8 cellular contexts compared by ENCODE assay signal in genomic region chr11:63766501-63767270, GRCh38. TPM values are rescaled to one million over a fixed set of nuclear protein-coding genes. Genes with fewer than 3 reads are reported as not detected.
DNase-seq lines count a peak whose midpoint lies in the region; ATAC-seq, FAIRE-seq and TF ChIP-seq lines count a peak whose summit lies in the region.

No MANE protein-coding gene starts in this region.

- no peak overlapping the region for H4K91ac ChIP-seq in H1 (replicated peaks; ENCODE audit: insufficient read length, low read length)

- H2BK5ac ChIP-seq in H1 (ENCODE audit: low read depth, low read length) = peak overlapping the region; percentile 44; the same call in 1 of the 2 replicates

- H3K36me3 ChIP-seq in OCI-LY3 (replicated peaks; ENCODE audit: low read depth, low read length) = no peaks in the 10 kb centered on the region
- H3K36me3 ChIP-seq in H1 (ENCODE audit: control insufficient read depth in 2 of 4, insufficient read depth in 4 of 4, low read length in 3 of 4) = peaks cover 0 to 7% (median 0%) of the 10 kb centered on the region in 4 experiments; a peak in 2 of 8 replicates
- H3K36me3 ChIP-seq in osteoblast (ENCODE audit: insufficient read depth, low read length) = no peaks in the 10 kb centered on the region

- H3K4me1 ChIP-seq in OCI-LY3 (ENCODE audit: low read length) (peaks cover 15% of the 10 kb centered on the region), H1 (replicated peaks in 1 of 4; ENCODE audit: control insufficient read depth in 3 of 4, insufficient read depth in 4 of 4, low read length in 3 of 4) (peaks cover 5 to 33% (median 26%) of the 10 kb centered on the region in 4 experiments), osteoblast (ENCODE audit: insufficient read depth, low read length) (peaks cover 4% of the 10 kb centered on the region)

- no peak overlapping the region for H2BK20ac ChIP-seq in H1 (ENCODE audit: low read length)

- H2BK12ac ChIP-seq in H1 (ENCODE audit: low read depth, low read length) = no peak overlapping the region

- no peak for TF ChIP-seq CTCF in CD4-positive, alpha-beta T cell (IDR thresholded peaks at IDR 0.05)
- no peak for TF ChIP-seq CTCF in OCI-LY3 (IDR thresholded peaks at IDR 0.05; ENCODE audit: low read depth, low read length)
- TF ChIP-seq CTCF in H1 (IDR thresholded peaks at IDR 0.05; ENCODE audit: control extremely low read depth in 1 of 3, insufficient read depth in 1 of 3, low read depth in 1 of 3, low read length in 3 of 3) = no peak
- TF ChIP-seq CTCF in osteoblast (IDR thresholded peaks at IDR 0.05; ENCODE audit: extremely low read depth, low read depth, low read length) = no peak

- POLR2A ChIA-PET in CD4-positive, alpha-beta T cell (lab: Charles Lee) = interaction anchor here (0.6 to 1.5 kb wide), 2 partner anchors 35 to 419 kb away, joined by 3 to 4 read pairs; partner anchors contain the start of gene STIP1
- POLR2A ChIA-PET in H1 (lab: Charles Lee; ENCODE audit: partially characterized antibody) = interaction anchor here (0.9 to 6.8 kb wide), 19 partner anchors 12 to 206 kb away, joined by 3 to 73 read pairs (median 4); partner anchors contain the start of genes ATL3, MARK2, RCOR2 and SPINDOC

- TF ChIP-seq RAD21 in H1 (IDR thresholded peaks at IDR 0.05 in 1 of 2, conservative IDR thresholded peaks at IDR 0.05 in 1 of 2; ENCODE audit: low read depth in 2 of 2, low read length in 2 of 2) = no peak

- no peak overlapping the region for H3K23ac ChIP-seq in H1 (ENCODE audit: insufficient read length)

- peaks cover 9% of the 10 kb centered on the region for H3K79me1 ChIP-seq in H1 (ENCODE audit: low read depth, low read length)

- H3K27me3 ChIP-seq in CD4-positive, alpha-beta T cell (ENCODE audit: control insufficient read depth, insufficient read depth, low read length) = peaks cover 10% of the 10 kb centered on the region
- peaks cover 22% of the 10 kb centered on the region for H3K27me3 ChIP-seq in OCI-LY3 (ENCODE audit: low read depth, low read length)
- peaks cover 0 to 16% (median 13%) of the 10 kb centered on the region in 4 experiments; a peak in 6 of 7 replicates for H3K27me3 ChIP-seq in H1 (replicated peaks in 1 of 4; ENCODE audit: control insufficient read depth in 3 of 4, extremely low read depth in 1 of 4, insufficient read depth in 3 of 4, low read length in 3 of 4)
- no peaks in the 10 kb centered on the region for H3K27me3 ChIP-seq in osteoblast (ENCODE audit: insufficient read depth, low read length)

- FAIRE-seq in H1 (lab: Jason Lieb, UNC) = no peak

- H3K79me2 ChIP-seq in OCI-LY3 (ENCODE audit: low read length) (peaks cover 22% of the 10 kb centered on the region), H1 (ENCODE audit: control insufficient read depth in 1 of 2, insufficient read depth in 2 of 2, low read length in 2 of 2) (peaks cover 0 to 34% of the 10 kb centered on the region in 2 experiments; a peak in 2 of 4 replicates), osteoblast (ENCODE audit: insufficient read depth, low read length) (peaks cover 16% of the 10 kb centered on the region)

- CTCF ChIA-PET in CD4-positive, alpha-beta T cell (lab: Charles Lee) = no interaction called here
- CTCF ChIA-PET in H1 (lab: Charles Lee; ENCODE audit: partially characterized antibody) = interaction anchor here (0.7 to 2.7 kb wide), 12 partner anchors 16 to 288 kb away, joined by 3 to 9 read pairs (median 5); partner anchors contain the start of gene ATL3

- H2BK120ac ChIP-seq in H1 (replicated peaks; ENCODE audit: low read depth, low read length) = no peak overlapping the region

- no peaks in the 10 kb centered on the region for H3K9me3 Mint-ChIP-seq in CD4-positive, alpha-beta T cell

- peaks cover 13% of the 10 kb centered on the region for H3K4me1 Mint-ChIP-seq in CD4-positive, alpha-beta T cell (ENCODE audit: low read depth)

- 80% methylated on average over 8 of the region's 8 CpGs; no CpG with 5 or more reads in 1 of the 2 experiments for WGBS in H1 (ENCODE audit: extremely low coverage in 1 of 2, insufficient coverage in 1 of 2, insufficient read length in 1 of 2, insufficient replicate concordance in 2 of 2, low coverage in 1 of 2, low lambda C conversion rate in 2 of 2, missing lambda C conversion rate in 1 of 2), 2 experiments

- TF ChIP-seq EP300 in H1 (IDR thresholded peaks at IDR 0.05; ENCODE audit: borderline replicate concordance in 1 of 2, low read depth in 2 of 2, low read length in 2 of 2) = no peak

- H2AFZ ChIP-seq in OCI-LY3 (ENCODE audit: low read depth, low read length) = no peak overlapping the region
- H2AFZ ChIP-seq in H1 (ENCODE audit: low read length) = no peak overlapping the region
- H2AFZ ChIP-seq in osteoblast (ENCODE audit: low read length) = no peak overlapping the region

- no peak for DNase-seq in CD4-positive, alpha-beta T cell
- DNase-seq in H1 (ENCODE audit: low read depth in 1 of 2, low spot score in 2 of 2) (no peak), osteoblast (ENCODE audit: insufficient read length, low spot score, missing footprints) (peak; percentile 86), NCI-H774 (lab: John Stamatoyannopoulos, UW) (no peak)
- no peak for DNase-seq in activated CD4-positive, CD25-positive, alpha-beta regulatory T cell (lab: John Stamatoyannopoulos, UW)

- no peak overlapping the region for H3K14ac ChIP-seq in H1 (ENCODE audit: insufficient read length)

- H3K9ac ChIP-seq in OCI-LY3 (ENCODE audit: low read length) (no peak overlapping the region), H1 (replicated peaks in 1 of 4; ENCODE audit: extremely low read depth in 1 of 4, low read depth in 3 of 4, low read length in 3 of 4) (no peak overlapping the region)

- H3K27ac Mint-ChIP-seq in CD4-positive, alpha-beta T cell = no peak overlapping the region

- H4K8ac ChIP-seq in H1 (ENCODE audit: extremely low read depth, insufficient read depth, low read length) = no peak overlapping the region

- H2AK5ac ChIP-seq in H1 (ENCODE audit: low read depth, low read length) = no peak overlapping the region

- H3K9me3 ChIP-seq in CD4-positive, alpha-beta T cell (ENCODE audit: control insufficient read depth, low read length) = no peaks in the 10 kb centered on the region
- H3K9me3 ChIP-seq in OCI-LY3 (ENCODE audit: insufficient read depth, low read length) (no peaks in the 10 kb centered on the region), H1 (ENCODE audit: insufficient read depth in 2 of 2, low read depth in 1 of 2, low read length in 1 of 2) (no peaks in the 10 kb centered on the region), osteoblast (ENCODE audit: low read depth, low read length) (no peaks in the 10 kb centered on the region)

- no peak overlapping the region for H3K18ac ChIP-seq in H1 (ENCODE audit: extremely low read depth, low read length)

- no peak overlapping the region for H3K4ac ChIP-seq in H1 (replicated peaks; ENCODE audit: insufficient read length, low read depth, low read length)

- no peak for ATAC-seq in CD4-positive, alpha-beta T cell (ENCODE audit: poor library complexity)
- ATAC-seq in esophagus mucosa = no peak
- no peak for ATAC-seq in activated CD4-positive, CD25-positive, alpha-beta regulatory T cell treated with anti-CD3 and anti-CD28 coated beads, Interleukin-2, amount 50 U/mL, for 24 hours

- no peak overlapping the region for H2BK15ac ChIP-seq in H1 (ENCODE audit: low read length)

- H4K5ac ChIP-seq in H1 (ENCODE audit: insufficient read length, low read depth, low read length) = no peak overlapping the region

- no peak overlapping the region for H3K27ac ChIP-seq in CD4-positive, alpha-beta T cell (ENCODE audit: low read depth, low read length)
- H3K27ac ChIP-seq in OCI-LY3 (ENCODE audit: low read length) = no peak overlapping the region
- H3K27ac ChIP-seq in H1 (ENCODE audit: low read depth, low read length) = no peak overlapping the region
- no peak overlapping the region for H3K27ac ChIP-seq in osteoblast (ENCODE audit: low read depth, low read length)

- TF ChIP-seq POLR2A in H1 (IDR thresholded peaks at IDR 0.05; ENCODE audit: control extremely low read depth in 1 of 2, low read depth in 2 of 2, low read length in 2 of 2) = no peak

- no peak overlapping the region for H3K56ac ChIP-seq in H1 (replicated peaks; ENCODE audit: insufficient read length, low read depth, low read length)

- H3K23me2 ChIP-seq in H1 (ENCODE audit: low read depth, low read length) = peaks cover 11% of the 10 kb centered on the region

- peak overlapping the region; percentile 94 for H3K4me3 ChIP-seq in OCI-LY3 (ENCODE audit: low read length)
- H3K4me3 ChIP-seq in H1 (ENCODE audit: extremely low read depth in 1 of 4, insufficient read depth in 2 of 4, low read depth in 3 of 4, low read length in 4 of 4) = peak overlapping the region; percentile 57 to 96 (median 82); a peak in 7 of 8 replicates
- peak overlapping the region; percentile 80 for H3K4me3 ChIP-seq in osteoblast (ENCODE audit: insufficient read depth, low read length)

- H4K20me1 ChIP-seq in OCI-LY3 (ENCODE audit: insufficient read depth, low read length) (peaks cover 20% of the 10 kb centered on the region), H1 (replicated peaks in 1 of 2; ENCODE audit: control insufficient read depth in 1 of 2, insufficient read depth in 2 of 2, low read length in 2 of 2) (peaks cover 12 to 13% of the 10 kb centered on the region in 2 experiments), osteoblast (ENCODE audit: insufficient read depth, low read length) (peaks cover 12% of the 10 kb centered on the region)

- H3K27me3 Mint-ChIP-seq in CD4-positive, alpha-beta T cell = peaks cover 5% of the 10 kb centered on the region

- intact Hi-C loops in CD4-positive, alpha-beta T cell (cut with DNase I, micrococcal nuclease) = loop anchor here in 1 of 2 experiments (10.0 kb wide), 1 partner anchor 138 kb away; no protein-coding TSS in a partner anchor

- H3K4me2 ChIP-seq in OCI-LY3 (ENCODE audit: low read length) (peak overlapping the region; percentile 88), H1 (ENCODE audit: insufficient read depth in 1 of 2, low read depth in 2 of 2, low read length in 2 of 2) (peak overlapping the region; percentile 72 to 93), osteoblast (ENCODE audit: insufficient read depth, low read length) (peak overlapping the region; percentile 84)

- peaks cover 7% of the 10 kb centered on the region for H3K36me3 Mint-ChIP-seq in CD4-positive, alpha-beta T cell (ENCODE audit: low read depth)

- H3K4me3 Mint-ChIP-seq in CD4-positive, alpha-beta T cell = peak overlapping the region; percentile 97

RNA-seq across cellular contexts. Expression of gene ZFTA, which starts 1.9 kb away (rescaled TPM):
- 1 to 10 TPM in 1 of 2 experiments, under 1 TPM in 1; 0.95 to 1.0 TPM for total RNA-seq in CD4-positive, alpha-beta T cell
- 33.8 and 34.0 TPM in 2 replicates for total RNA-seq in H1 (2021; fragmentation: NEBNext Ultra II Directional; extraction: Animal tissue kit (Norgen Biotek cat#: 25700))
- polyA plus RNA-seq in H1 (2011; rRNA removed) = 9.5 and 15.4 TPM in 2 replicates
- 14.8 TPM for polyA plus RNA-seq in H1 (2011; cell fraction: cytosol; rRNA removed)
- polyA plus RNA-seq in H1 (2011; cell fraction: nucleus; rRNA removed) = 45.1 TPM
- 17.3 to 20.0 TPM (median 18.4 TPM) in 4 replicates for polyA plus RNA-seq in H1 (2012, experiment 1 of 2)
- 16.2 TPM for polyA plus RNA-seq in H1 (2012, experiment 2 of 2)
- polyA plus RNA-seq in H1 (2013, experiment 1 of 2) = 18.1 TPM
- 18.9 TPM for polyA plus RNA-seq in H1 (2013, experiment 2 of 2)
- polyA minus RNA-seq in H1 (2011; rRNA and poly(A)+ RNA removed) = 7.3 and 9.4 TPM in 2 replicates
- 18.9 TPM for polyA minus RNA-seq in H1 (2011; cell fraction: cytosol; rRNA and poly(A)+ RNA removed)
- 50.1 TPM for polyA minus RNA-seq in H1 (2011; cell fraction: nucleus; rRNA and poly(A)+ RNA removed)
- total RNA-seq in osteoblast = 14.5 and 15.3 TPM in 2 replicates
- 2.9 TPM for total RNA-seq in esophagus mucosa

RNA-seq across cellular contexts. Expression of gene SPINDOC, which starts 46.6 kb away (rescaled TPM):
- 1 to 10 TPM; 4.0 to 4.8 TPM for total RNA-seq in CD4-positive, alpha-beta T cell
- total RNA-seq in H1 (2021; fragmentation: NEBNext Ultra II Directional; extraction: Animal tissue kit (Norgen Biotek cat#: 25700)) = 99.7 and 104 TPM in 2 replicates
- polyA plus RNA-seq in H1 (2011; rRNA removed) = 78.7 and 112 TPM in 2 replicates
- 111 TPM for polyA plus RNA-seq in H1 (2011; cell fraction: cytosol; rRNA removed)
- 95.2 TPM for polyA plus RNA-seq in H1 (2011; cell fraction: nucleus; rRNA removed)
- 78.1 to 103 TPM (median 96.8 TPM) in 4 replicates for polyA plus RNA-seq in H1 (2012, experiment 1 of 2)
- polyA plus RNA-seq in H1 (2012, experiment 2 of 2) = 96.2 TPM
- 70.5 TPM for polyA plus RNA-seq in H1 (2013, experiment 1 of 2)
- polyA plus RNA-seq in H1 (2013, experiment 2 of 2) = 71.0 TPM
- 17.8 and 20.3 TPM in 2 replicates for polyA minus RNA-seq in H1 (2011; rRNA and poly(A)+ RNA removed)
- polyA minus RNA-seq in H1 (2011; cell fraction: cytosol; rRNA and poly(A)+ RNA removed) = 41.1 TPM
- polyA minus RNA-seq in H1 (2011; cell fraction: nucleus; rRNA and poly(A)+ RNA removed) = 32.2 TPM
- total RNA-seq in osteoblast = 16.2 and 17.7 TPM in 2 replicates
- total RNA-seq in esophagus mucosa = 4.4 TPM
